11 cellular contexts compared by ENCODE assay signal in the genomic region with DNA sequence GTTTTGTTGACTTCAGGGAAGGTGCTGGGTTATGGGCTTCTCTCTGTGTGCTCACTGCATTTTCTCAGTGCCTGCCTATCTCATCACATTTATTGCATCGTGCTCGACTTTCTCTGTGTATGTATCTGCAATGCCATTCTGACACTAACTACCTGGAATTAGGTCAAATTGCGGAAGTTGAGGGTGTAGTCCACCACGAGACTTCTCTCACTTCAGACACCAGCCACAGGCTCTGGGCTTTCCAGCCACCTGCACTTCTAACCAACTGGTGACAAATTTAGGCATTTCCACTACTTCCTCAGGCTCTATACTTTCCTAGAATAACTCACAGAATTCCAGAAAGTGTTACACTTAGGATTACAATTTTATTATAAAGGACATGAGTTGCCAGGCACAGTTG.
DNase-seq lines count a peak whose midpoint lies in the region; ATAC-seq lines count a peak whose summit lies in the region.
"Had no signal": no experiment of that assay in that cellular context is flagged by ENCODE, and none has a peak within 500 bp of the region (broad histone marks: within the 10 kb centered on the region; RNA-seq: fewer than 3 reads in every experiment).

No MANE protein-coding gene starts in this region.

- H3K36me3 Mint-ChIP-seq in activated naive CD8-positive, alpha-beta T cell treated with anti-CD3 and anti-CD28 coated beads, Interleukin-2, amount 50 U/mL, for 24 hours (ENCODE audit: low read depth): no peaks in the 10 kb centered on the region
- H3K36me3 Mint-ChIP-seq: T-cell had no signal

- peaks cover 2% of the 10 kb centered on the region for H3K27me3 Mint-ChIP-seq in activated naive CD8-positive, alpha-beta T cell treated with anti-CD3 and anti-CD28 coated beads, Interleukin-2, amount 50 U/mL, for 24 hours
- H3K27me3 Mint-ChIP-seq: T-cell had no signal

- H3K9me3 Mint-ChIP-seq in activated naive CD8-positive, alpha-beta T cell treated with anti-CD3 and anti-CD28 coated beads, Interleukin-2, amount 50 U/mL, for 24 hours: peaks cover 6% of the 10 kb centered on the region

- peak; percentile 8 for DNase-seq in activated naive CD8-positive, alpha-beta T cell treated with anti-CD3 and anti-CD28 coated beads, Interleukin-2, amount 50 U/mL, for 24 hours
- no peak for DNase-seq in effector memory CD4-positive, alpha-beta T cell
- no peak for DNase-seq in cerebellum (ENCODE audit: low spot score)
- DNase-seq in anterior cingulate cortex (lab: John Stamatoyannopoulos, UW): no peak
- DNase-seq in stimulated activated naive CD4-positive, alpha-beta T cell (lab: John Stamatoyannopoulos, UW): no peak
- DNase-seq: DMS79 treated with DMSO at 0.1 percent for 48 hours had no signal

- H3K4me3 Mint-ChIP-seq in activated naive CD8-positive, alpha-beta T cell treated with anti-CD3 and anti-CD28 coated beads, Interleukin-2, amount 50 U/mL, for 24 hours: peak overlapping the region; percentile 2
- H3K4me3 Mint-ChIP-seq: T-cell had no signal

- H3K36me3 ChIP-seq in effector memory CD4-positive, alpha-beta T cell (ENCODE audit: control insufficient read depth, insufficient read depth, low read length): no peaks in the 10 kb centered on the region

- H3K4me1 Mint-ChIP-seq in activated naive CD8-positive, alpha-beta T cell treated with anti-CD3 and anti-CD28 coated beads, Interleukin-2, amount 50 U/mL, for 24 hours: peaks cover 13% of the 10 kb centered on the region

- H3K27ac ChIP-seq in effector memory CD4-positive, alpha-beta T cell (ENCODE audit: insufficient read depth, low read length, poor library complexity, severe bottlenecking): no peak overlapping the region

- ATAC-seq in GM18499 (IDR thresholded peaks at IDR 0.05; ENCODE audit: insufficient read depth, unreplicated experiment) (peak; percentile 59), GM21447 (IDR thresholded peaks at IDR 0.05; ENCODE audit: unreplicated experiment) (peak; percentile 70), HG03354 (IDR thresholded peaks at IDR 0.05; ENCODE audit: poor library complexity, severe bottlenecking, unreplicated experiment) (peak; percentile 84)
- peak; percentile 33 for ATAC-seq in activated naive CD8-positive, alpha-beta T cell treated with anti-CD3 and anti-CD28 coated beads, Interleukin-2, amount 50 U/mL, for 24 hours
- ATAC-seq: T-cell had no signal

- H3K27ac Mint-ChIP-seq in activated naive CD8-positive, alpha-beta T cell treated with anti-CD3 and anti-CD28 coated beads, Interleukin-2, amount 50 U/mL, for 24 hours: peak overlapping the region; percentile 62
- H3K27ac Mint-ChIP-seq: T-cell had no signal

- H3K9me3 ChIP-seq in effector memory CD4-positive, alpha-beta T cell (ENCODE audit: control insufficient read depth, low read length): no peaks in the 10 kb centered on the region

- H3K4me1 ChIP-seq in effector memory CD4-positive, alpha-beta T cell (ENCODE audit: control insufficient read depth, insufficient read depth, low read length, poor library complexity, severe bottlenecking): no peaks in the 10 kb centered on the region

- no peaks in the 10 kb centered on the region for H3K27me3 ChIP-seq in effector memory CD4-positive, alpha-beta T cell (replicated peaks; ENCODE audit: control insufficient read depth, insufficient read depth, low read length, poor library complexity, severe bottlenecking)

- no peak overlapping the region for H3K4me3 ChIP-seq in effector memory CD4-positive, alpha-beta T cell (ENCODE audit: insufficient read depth, low read depth, low read length, poor library complexity, severe bottlenecking)
- H3K4me3 ChIP-seq: skin epidermis had no signal

Comparison
In these comparisons a context has a peak if more than half of its experiments do, and no peak if none do; other contexts are left out.
1. ATAC-seq: peak in every context shown above with its lines; median percentile 84 in HG03354; 70 in GM21447; 59 in GM18499; 33 in activated naive CD8-positive, alpha-beta T cell treated with anti-CD3 and anti-CD28 coated beads, Interleukin-2, amount 50 U/mL, for 24 hours.